In genomic region chr15:67164811-67165652, GRCh38 we compare ENCODE assay signal across 16 cellular contexts.
DNase-seq lines count a peak whose midpoint lies in the region; ATAC-seq and TF ChIP-seq lines count a peak whose summit lies in the region.
"Had no signal": no experiment of that assay in that cellular context is flagged by ENCODE, and none has a peak within 500 bp of the region (broad histone marks: within the 10 kb centered on the region; RNA-seq: fewer than 3 reads in every experiment).

No MANE protein-coding gene starts in this region.

- H3K9me3 ChIP-seq in A673 (ENCODE audit: low read depth, low read length, poor library complexity, severe bottlenecking) (no peaks in the 10 kb centered on the region), Panc1 (ENCODE audit: control insufficient read depth, insufficient read depth, low read depth, low read length) (no peaks in the 10 kb centered on the region)
- H3K9me3 ChIP-seq: Peyer's patch had no signal

- H3K36me3 ChIP-seq in A673 (ENCODE audit: insufficient read depth, low read length, poor library complexity, severe bottlenecking) (peaks cover 4% of the 10 kb centered on the region), Panc1 (ENCODE audit: control insufficient read depth, insufficient read depth, low read length) (peaks cover 16% of the 10 kb centered on the region; the same call in 1 of the 2 replicates)

- 0 out of 2 replicates have a peak, but pooled peaks have one; percentile 12 for TF ChIP-seq CTCF in A673 (conservative IDR thresholded peaks at IDR 0.05; ENCODE audit: low read depth, low read length)
- TF ChIP-seq CTCF in Panc1 (IDR thresholded peaks at IDR 0.05) = no peak
- TF ChIP-seq CTCF in fibroblast of mammary gland (conservative IDR thresholded peaks at IDR 0.05; ENCODE audit: control insufficient read depth, insufficient read depth, low read depth, low read length) = no peak

- H3K9me3 Mint-ChIP-seq in naive B cell = no peaks in the 10 kb centered on the region
- H3K9me3 Mint-ChIP-seq: memory B cell had no signal

- CTCF ChIA-PET in A673 (lab: Charles Lee) = no interaction called here
- CTCF ChIA-PET in Panc1 (lab: Charles Lee) = interaction anchor here (0.5 to 0.8 kb wide), 4 partner anchors 23 to 499 kb away, joined by 3 to 7 read pairs (median 4); no protein-coding TSS in a partner anchor

- in situ Hi-C loops in Panc1 (cut with HindIII; ENCODE audit: low pct_unique_long_range_greater_than_20kb, low sequenced_read_pairs) = no loop called here

- intact Hi-C loops in A673 (cut with micrococcal nuclease; ENCODE audit: unreplicated experiment) = no loop called here
- intact Hi-C loops in Panc1 (cut with micrococcal nuclease; ENCODE audit: unreplicated experiment) = no loop called here

- H3K4me3 ChIP-seq in A673 (ENCODE audit: low read depth, low read length, poor library complexity, severe bottlenecking) = no peak overlapping the region
- no peak overlapping the region for H3K4me3 ChIP-seq in Panc1 (ENCODE audit: low read depth in 2 of 2, low read length in 2 of 2)
- no peak overlapping the region for H3K4me3 ChIP-seq in fibroblast of mammary gland (ENCODE audit: control insufficient read depth, low read depth, low read length)
- H3K4me3 ChIP-seq: Peyer's patch had no signal

- peak; percentile 51 for ATAC-seq in Panc1
- no peak for ATAC-seq in naive B cell (ENCODE audit: low read depth in 2 of 2)
- no peak for ATAC-seq in GM18505 (IDR thresholded peaks at IDR 0.05; ENCODE audit: unreplicated experiment)
- ATAC-seq in GM19467 (IDR thresholded peaks at IDR 0.05; ENCODE audit: unreplicated experiment) = no peak

- POLR2A ChIA-PET in A673 (lab: Charles Lee; ENCODE audit: low non-redundant PET) = no interaction called here
- POLR2A ChIA-PET in Panc1 (lab: Charles Lee) = interaction anchor here (0.6 kb wide), 1 partner anchor 23 kb away, joined by 9 read pairs; no protein-coding TSS in a partner anchor

- H3K27me3 ChIP-seq in A673 (replicated peaks; ENCODE audit: insufficient read depth, low read depth, low read length, poor library complexity) = no peaks in the 10 kb centered on the region
- H3K27me3 ChIP-seq in Panc1 (ENCODE audit: control insufficient read depth, insufficient read depth, low read length) = no peaks in the 10 kb centered on the region
- H3K27me3 ChIP-seq: Peyer's patch had no signal

- no peaks in the 10 kb centered on the region for H3K27me3 Mint-ChIP-seq in naive B cell
- H3K27me3 Mint-ChIP-seq: memory B cell had no signal

- H3K27ac ChIP-seq in A673 (ENCODE audit: low read depth, low read length, poor library complexity, severe bottlenecking) = peak overlapping the region; percentile 80
- peak overlapping the region; percentile 94 for H3K27ac ChIP-seq in Panc1 (ENCODE audit: low read length)
- H3K27ac ChIP-seq: VCaP had no signal

- peak overlapping the region in 5 of 6 donors; percentile 41 to 93 (median 72) for H3K27ac Mint-ChIP-seq in naive B cell
- H3K27ac Mint-ChIP-seq: memory B cell had no signal

- BruUV-seq in A673 (replicated peaks; lab: Mats Ljungman, UMichigan) (no TSS peak), Panc1 (replicated peaks; lab: Mats Ljungman, UMichigan) (no TSS peak)

- no peak for TF ChIP-seq POLR2A in GM18505 (IDR thresholded peaks at IDR 0.05; ENCODE audit: borderline replicate concordance, extremely low read depth, insufficient read depth, insufficient read length)

- DNase-seq in A673 (ENCODE audit: low spot score) (no peak), Panc1 (ENCODE audit: low read depth, low spot score) (no peak), fibroblast of mammary gland (ENCODE audit: low read depth) (peak; percentile 87), naive B cell (no peak), NCI-H2107 (lab: John Stamatoyannopoulos, UW) (no peak)
- DNase-seq in activated T-cell treated with anti-CD3 and anti-CD28 coated beads, Interleukin-2, amount 50 U/mL, for 1 hour = no peak
- DNase-seq: activated naive CD4-positive, alpha-beta T cell treated with anti-CD3 and anti-CD28 coated beads, Interleukin-2, amount 50 U/mL, for 16 hours; AML-193; NCI-H1694 treated with DMSO at 0.1 percent for 48 hours; stimulated activated CD4-positive, alpha-beta T cell treated with anti-CD3 and anti-CD28 coated beads, Interleukin-12 subunit alpha, Interleukin-12 subunit beta, amount 100 ng/mL, for 4 hours; stimulated activated naive CD4-positive, alpha-beta T cell had no signal

- H3K4me3 Mint-ChIP-seq in naive B cell = peak overlapping the region in 1 of 8 donors; percentile 8
- H3K4me3 Mint-ChIP-seq: memory B cell had no signal

- peaks cover 75% of the 10 kb centered on the region for H3K4me1 ChIP-seq in A673 (ENCODE audit: insufficient read depth, low read length, poor library complexity, severe bottlenecking)
- H3K4me1 ChIP-seq in Panc1 (ENCODE audit: control insufficient read depth, insufficient read depth, low read length) = peaks cover 100% of the 10 kb centered on the region

- H3K36me3 Mint-ChIP-seq in naive B cell = peaks cover 0 to 31% of the 10 kb centered on the region in 2 donors

- peaks cover 42 to 53% (median 48%) of the 10 kb centered on the region in 3 donors for H3K4me1 Mint-ChIP-seq in naive B cell
